Comparison of ENCODE assay signal across 36 cellular contexts in genomic region chr16:56825821-56826220, GRCh38. TPM values are rescaled to one million over a fixed set of nuclear protein-coding genes. Genes with fewer than 3 reads are reported as not detected.
"Had no signal": no experiment of that assay in that cellular context is flagged by ENCODE, and none has a peak within 500 bp of the region (broad histone marks: within the 10 kb centered on the region; RNA-seq: fewer than 3 reads in every experiment).

No MANE protein-coding gene starts in this region.

- H3K4me1 ChIP-seq: breast epithelium had no signal

- H3K9me3 ChIP-seq: adrenal gland, breast epithelium, MG63 had no signal

- H3K4me3 ChIP-seq: adrenal gland, breast epithelium, MG63, PC-9 had no signal

- H3K27me3 ChIP-seq: adrenal gland, breast epithelium, MG63 had no signal

- ATAC-seq: activated CD8-positive, alpha-beta T cell treated with anti-CD3 and anti-CD28 coated beads for 36 hours; Right ventricle myocardium inferior had no signal

- DNase-seq: activated CD4-positive, alpha-beta T cell treated with anti-CD3 and anti-CD28 coated beads for 1 hour; activated CD4-positive, alpha-beta T cell treated with anti-CD3 and anti-CD28 coated beads for 48 hours; activated CD4-positive, CD25-positive, alpha-beta regulatory T cell; activated CD8-positive, alpha-beta T cell treated with anti-CD3 and anti-CD28 coated beads for 36 hours; activated gamma-delta T cell; activated naive CD4-positive, alpha-beta T cell treated with Interleukin-2 at 50 U/mL for 16 hours; activated naive CD8-positive, alpha-beta T cell treated with anti-CD3 and anti-CD28 coated beads, Interleukin-2, amount 10 ng/mL, durations not matched to agents 7 days and 5 days; activated T-cell treated with anti-CD3 and anti-CD28 coated beads, Interleukin-2, amount 50 U/mL, for 24 hours; adrenal gland; aorta; Kasumi-1; MG63; MV-4-11; NCI-H1092; NCI-H1436 treated with DMSO at 0.1 percent for 48 hours; NCI-H187; NCI-H2029 treated with DMSO at 0.1 percent for 48 hours; NCI-H2107; NCI-H2171; NCI-H510A; NCI-H526; NCI-H748 treated with DMSO at 0.1 percent for 48 hours; NK-92 treated with Interleukin-12 subunit alpha and Interleukin-12 subunit beta, amount 100 ng/mL, for 24 hours; PC-9; SIG-M5; T1000; WERI-Rb-1 had no signal

- H2AFZ ChIP-seq: PC-9 had no signal

- H3K36me3 ChIP-seq: breast epithelium had no signal

- H3K27ac ChIP-seq: adrenal gland, breast epithelium, PC-9, RWPE1, WERI-Rb-1 had no signal

- H3K4me1 Mint-ChIP-seq: activated naive CD4-positive, alpha-beta T cell treated with anti-CD3 and anti-CD28 coated beads, Interleukin-2, amount 50 U/mL, for 24 hours had no signal

- H3K9me3 Mint-ChIP-seq: activated CD8-positive, alpha-beta T cell treated with anti-CD3 and anti-CD28 coated beads for 36 hours; activated naive CD4-positive, alpha-beta T cell treated with anti-CD3 and anti-CD28 coated beads, Interleukin-2, amount 50 U/mL, for 24 hours; activated naive CD8-positive, alpha-beta T cell treated with anti-CD3 and anti-CD28 coated beads, Interleukin-2, amount 10 ng/mL, durations not matched to agents 7 days and 5 days; activated T-cell treated with anti-CD3 and anti-CD28 coated beads, Interleukin-2, amount 50 U/mL, for 24 hours; activated T-helper 2 cell treated with anti-CD3 and anti-CD28 coated beads, Interferon-gamma antibody, Interleukin-2, Interleukin-4, amounts not matched to agents 10 μg/mL and 5 μg/mL and 100 μg/mL, durations not matched to agents 14 hours and 24 hours and 36 hours had no signal

- H3K4me3 Mint-ChIP-seq: activated CD8-positive, alpha-beta T cell treated with anti-CD3 and anti-CD28 coated beads for 36 hours; activated naive CD4-positive, alpha-beta T cell treated with anti-CD3 and anti-CD28 coated beads, Interleukin-2, amount 50 U/mL, for 24 hours; activated naive CD8-positive, alpha-beta T cell treated with anti-CD3 and anti-CD28 coated beads, Interleukin-2, amount 10 ng/mL, durations not matched to agents 7 days and 5 days; activated T-cell treated with anti-CD3 and anti-CD28 coated beads, Interleukin-2, amount 50 U/mL, for 24 hours had no signal

- H3K27ac Mint-ChIP-seq: activated CD8-positive, alpha-beta T cell treated with anti-CD3 and anti-CD28 coated beads for 36 hours; activated naive CD4-positive, alpha-beta T cell treated with anti-CD3 and anti-CD28 coated beads, Interleukin-2, amount 50 U/mL, for 24 hours; activated naive CD8-positive, alpha-beta T cell treated with anti-CD3 and anti-CD28 coated beads, Interleukin-2, amount 10 ng/mL, durations not matched to agents 7 days and 5 days; activated T-cell treated with anti-CD3 and anti-CD28 coated beads, Interleukin-2, amount 50 U/mL, for 24 hours; activated T-helper 2 cell treated with anti-CD3 and anti-CD28 coated beads, Interferon-gamma antibody, Interleukin-2, Interleukin-4, amounts not matched to agents 10 μg/mL and 5 μg/mL and 100 μg/mL, durations not matched to agents 14 hours and 24 hours and 36 hours had no signal

- H3K27me3 Mint-ChIP-seq: activated CD8-positive, alpha-beta T cell treated with anti-CD3 and anti-CD28 coated beads for 36 hours; activated naive CD4-positive, alpha-beta T cell treated with anti-CD3 and anti-CD28 coated beads, Interleukin-2, amount 50 U/mL, for 24 hours; activated naive CD8-positive, alpha-beta T cell treated with anti-CD3 and anti-CD28 coated beads, Interleukin-2, amount 10 ng/mL, durations not matched to agents 7 days and 5 days; activated T-cell treated with anti-CD3 and anti-CD28 coated beads, Interleukin-2, amount 50 U/mL, for 24 hours had no signal

- H3K4me2 ChIP-seq: PC-9 had no signal

RNA-seq across cellular contexts. Expression of gene SLC12A3, which starts 39.2 kb away (rescaled TPM):
- total RNA-seq: activated CD8-positive, alpha-beta T cell treated with anti-CD3 and anti-CD28 coated beads for 36 hours; activated naive CD8-positive, alpha-beta T cell treated with anti-CD3 and anti-CD28 coated beads, Interleukin-2, amount 10 ng/mL, durations not matched to agents 7 days and 5 days; activated T-helper 2 cell treated with anti-CD3 and anti-CD28 coated beads, Interferon-gamma antibody, Interleukin-2, Interleukin-4, amounts not matched to agents 10 μg/mL and 5 μg/mL and 100 μg/mL, durations not matched to agents 14 hours and 24 hours and 36 hours; adrenal gland; aorta; breast epithelium; cardiac septum; Right ventricle myocardium inferior; SK-MEL-5; T-helper 1 cell treated with Interleukin-12 subunit alpha and Interleukin-12 subunit beta and Interleukin-4 antibody, amounts not matched to agents 30 ng/mL and 1 ng/mL, for 36 hours; T-helper 2 cell treated with Interferon-gamma antibody and Interleukin-4, amounts not matched to agents 100 ng/mL and 5 ng/mL, for 36 hours had no signal
- polyA plus RNA-seq: aorta had no signal
